In the genomic region with DNA sequence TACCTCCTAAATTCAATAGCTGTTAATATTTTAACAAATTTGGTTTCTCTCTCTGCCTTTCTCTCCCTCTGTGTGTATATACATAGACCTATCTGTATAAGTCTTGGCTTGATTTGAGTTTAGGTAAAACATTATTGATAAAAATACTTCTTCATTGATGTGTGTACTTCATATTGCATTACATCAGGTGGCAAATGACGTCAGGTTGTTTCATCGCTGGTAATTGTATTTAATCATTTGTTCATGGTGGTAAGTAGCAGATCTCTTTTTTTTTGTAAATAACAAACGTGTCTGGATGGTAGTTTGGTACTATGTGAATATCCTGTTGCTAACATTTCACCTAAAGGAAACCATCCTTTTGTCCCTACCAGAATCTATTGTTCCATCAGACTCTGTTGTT, we compare ENCODE assay signal across 8 cellular contexts.
"Had no signal": no experiment of that assay in that cellular context is flagged by ENCODE, and none has a peak within 500 bp of the region (broad histone marks: within the 10 kb centered on the region; RNA-seq: fewer than 3 reads in every experiment).

No MANE protein-coding gene starts in this region.

- ATAC-seq: K562 had no signal

- H3K27ac ChIP-seq: GM23248, HL-60 had no signal

- H2AFZ ChIP-seq: GM23248 had no signal

- DNase-seq: GM23248, GOT3, H7, HCEC 1CT, IMR-90, KG1 had no signal

- FAIRE-seq: K562 had no signal

- H3K9ac ChIP-seq: GM23248 had no signal

- H3K4me3 ChIP-seq: GM23248, K562 had no signal
